Comparison of ENCODE assay signal across 1 cellular context in the genomic region with DNA sequence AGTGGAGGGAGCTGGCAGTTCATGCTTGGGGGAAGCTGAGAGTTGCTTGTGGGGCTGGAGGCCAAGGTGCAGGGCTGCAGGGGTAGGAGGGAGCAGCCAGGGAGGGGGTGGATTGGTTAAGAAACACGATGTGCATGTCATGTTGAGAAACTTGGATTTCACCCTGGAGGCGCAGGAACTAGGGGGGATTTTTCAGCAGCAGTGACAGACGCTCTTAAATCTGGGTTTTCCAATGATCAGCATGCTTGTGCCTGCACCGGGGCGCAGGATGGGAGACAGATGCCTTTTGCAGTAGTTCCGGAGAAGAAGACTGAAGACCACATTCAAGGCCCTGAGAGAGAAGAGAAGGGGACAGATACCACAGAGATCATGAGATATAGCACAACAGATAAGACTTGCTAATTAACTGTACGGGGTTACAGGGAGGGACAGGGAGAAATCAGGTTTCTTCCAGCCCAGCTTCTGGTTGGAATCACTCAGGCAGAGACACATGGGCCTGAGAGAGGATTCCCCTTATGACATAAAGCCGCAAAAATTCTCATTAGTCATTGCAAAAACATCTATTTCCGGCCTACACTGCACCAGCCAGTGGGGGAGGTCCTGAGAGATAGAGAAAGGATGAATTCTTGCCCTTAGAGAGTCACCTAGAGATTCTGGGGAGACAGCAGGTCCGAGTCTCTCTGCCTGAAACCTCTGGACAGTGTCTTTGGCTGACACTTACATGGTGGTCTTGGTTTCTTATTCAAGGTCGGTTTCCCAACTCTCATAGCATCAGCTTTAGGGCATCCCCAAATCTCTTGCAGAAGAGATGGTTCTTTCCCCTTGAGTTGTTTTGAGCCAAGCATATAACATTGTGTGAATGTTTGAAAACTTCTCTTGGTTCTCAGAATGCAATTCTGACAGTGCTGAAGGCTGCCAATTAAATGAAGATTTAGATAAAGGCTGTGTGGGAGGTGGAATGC.
TF ChIP-seq lines count a peak whose summit lies in the region.

No MANE protein-coding gene starts in this region.

TF ChIP-seq in GM12878, 131 proteins besides CTCF, POLR2A, EP300 and RAD21 (continued from another document):
- TF ChIP-seq, protein P1, sequence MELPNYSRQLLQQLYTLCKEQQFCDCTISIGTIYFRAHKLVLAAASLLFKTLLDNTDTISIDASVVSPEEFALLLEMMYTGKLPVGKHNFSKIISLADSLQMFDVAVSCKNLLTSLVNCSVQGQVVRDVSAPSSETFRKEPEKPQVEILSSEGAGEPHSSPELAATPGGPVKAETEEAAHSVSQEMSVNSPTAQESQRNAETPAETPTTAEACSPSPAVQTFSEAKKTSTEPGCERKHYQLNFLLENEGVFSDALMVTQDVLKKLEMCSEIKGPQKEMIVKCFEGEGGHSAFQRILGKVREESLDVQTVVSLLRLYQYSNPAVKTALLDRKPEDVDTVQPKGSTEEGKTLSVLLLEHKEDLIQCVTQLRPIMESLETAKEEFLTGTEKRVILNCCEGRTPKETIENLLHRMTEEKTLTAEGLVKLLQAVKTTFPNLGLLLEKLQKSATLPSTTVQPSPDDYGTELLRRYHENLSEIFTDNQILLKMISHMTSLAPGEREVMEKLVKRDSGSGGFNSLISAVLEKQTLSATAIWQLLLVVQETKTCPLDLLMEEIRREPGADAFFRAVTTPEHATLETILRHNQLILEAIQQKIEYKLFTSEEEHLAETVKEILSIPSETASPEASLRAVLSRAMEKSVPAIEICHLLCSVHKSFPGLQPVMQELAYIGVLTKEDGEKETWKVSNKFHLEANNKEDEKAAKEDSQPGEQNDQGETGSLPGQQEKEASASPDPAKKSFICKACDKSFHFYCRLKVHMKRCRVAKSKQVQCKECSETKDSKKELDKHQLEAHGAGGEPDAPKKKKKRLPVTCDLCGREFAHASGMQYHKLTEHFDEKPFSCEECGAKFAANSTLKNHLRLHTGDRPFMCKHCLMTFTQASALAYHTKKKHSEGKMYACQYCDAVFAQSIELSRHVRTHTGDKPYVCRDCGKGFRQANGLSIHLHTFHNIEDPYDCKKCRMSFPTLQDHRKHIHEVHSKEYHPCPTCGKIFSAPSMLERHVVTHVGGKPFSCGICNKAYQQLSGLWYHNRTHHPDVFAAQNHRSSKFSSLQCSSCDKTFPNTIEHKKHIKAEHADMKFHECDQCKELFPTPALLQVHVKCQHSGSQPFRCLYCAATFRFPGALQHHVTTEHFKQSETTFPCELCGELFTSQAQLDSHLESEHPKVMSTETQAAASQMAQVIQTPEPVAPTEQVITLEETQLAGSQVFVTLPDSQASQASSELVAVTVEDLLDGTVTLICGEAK (IDR thresholded peaks at IDR 0.05; ENCODE audit: borderline replicate concordance): no peak
- TF ChIP-seq KAT2A (conservative IDR thresholded peaks at IDR 0.05; ENCODE audit: control insufficient read depth, low read depth, low read length) (no peak), SPI1 (IDR thresholded peaks at IDR 0.05; ENCODE audit: borderline replicate concordance, insufficient read depth, low read depth, low read length) (no peak), GABPA (IDR thresholded peaks at IDR 0.05; ENCODE audit: low read depth) (peak; percentile 76), STAT3 (IDR thresholded peaks at IDR 0.05; ENCODE audit: low read depth, low read length) (no peak; the same call in 1 of the 2 replicates), TAF1 (IDR thresholded peaks at IDR 0.05; ENCODE audit: borderline replicate concordance, low read depth, low read length) (no peak; the same call in none of the 2 replicates), CHD2 (IDR thresholded peaks at IDR 0.05; ENCODE audit: borderline replicate concordance, low read depth, low read length) (peak; percentile 78), NFIC (IDR thresholded peaks at IDR 0.05; ENCODE audit: low read depth, low read length) (peak; percentile 99), RFX5 (IDR thresholded peaks at IDR 0.05; ENCODE audit: low read depth, low read length) (no peak), SREBF1 (IDR thresholded peaks at IDR 0.05; ENCODE audit: low read length) (peak; percentile 62; the same call in 1 of the 2 replicates), KDM1A (IDR thresholded peaks at IDR 0.05; ENCODE audit: borderline replicate concordance) (no peak), TCF3 (IDR thresholded peaks at IDR 0.05; ENCODE audit: borderline replicate concordance, insufficient read depth, low read depth, low read length) (0 out of 2 replicates have a peak, but pooled peaks have one; percentile 40), HDGF (IDR thresholded peaks at IDR 0.05) (0 out of 2 replicates have a peak, but pooled peaks have one; percentile 32), BRCA1 (IDR thresholded peaks at IDR 0.05; ENCODE audit: low read depth, low read length) (no peak), JUNB (IDR thresholded peaks at IDR 0.05) (peak; percentile 93), DPF2 (IDR thresholded peaks at IDR 0.05) (peak; percentile 86), IRF4 (IDR thresholded peaks at IDR 0.05; ENCODE audit: low read depth, low read length) (peak; percentile 83)
- TF ChIP-seq, protein P2, sequence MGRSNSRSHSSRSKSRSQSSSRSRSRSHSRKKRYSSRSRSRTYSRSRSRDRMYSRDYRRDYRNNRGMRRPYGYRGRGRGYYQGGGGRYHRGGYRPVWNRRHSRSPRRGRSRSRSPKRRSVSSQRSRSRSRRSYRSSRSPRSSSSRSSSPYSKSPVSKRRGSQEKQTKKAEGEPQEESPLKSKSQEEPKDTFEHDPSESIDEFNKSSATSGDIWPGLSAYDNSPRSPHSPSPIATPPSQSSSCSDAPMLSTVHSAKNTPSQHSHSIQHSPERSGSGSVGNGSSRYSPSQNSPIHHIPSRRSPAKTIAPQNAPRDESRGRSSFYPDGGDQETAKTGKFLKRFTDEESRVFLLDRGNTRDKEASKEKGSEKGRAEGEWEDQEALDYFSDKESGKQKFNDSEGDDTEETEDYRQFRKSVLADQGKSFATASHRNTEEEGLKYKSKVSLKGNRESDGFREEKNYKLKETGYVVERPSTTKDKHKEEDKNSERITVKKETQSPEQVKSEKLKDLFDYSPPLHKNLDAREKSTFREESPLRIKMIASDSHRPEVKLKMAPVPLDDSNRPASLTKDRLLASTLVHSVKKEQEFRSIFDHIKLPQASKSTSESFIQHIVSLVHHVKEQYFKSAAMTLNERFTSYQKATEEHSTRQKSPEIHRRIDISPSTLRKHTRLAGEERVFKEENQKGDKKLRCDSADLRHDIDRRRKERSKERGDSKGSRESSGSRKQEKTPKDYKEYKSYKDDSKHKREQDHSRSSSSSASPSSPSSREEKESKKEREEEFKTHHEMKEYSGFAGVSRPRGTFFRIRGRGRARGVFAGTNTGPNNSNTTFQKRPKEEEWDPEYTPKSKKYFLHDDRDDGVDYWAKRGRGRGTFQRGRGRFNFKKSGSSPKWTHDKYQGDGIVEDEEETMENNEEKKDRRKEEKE (IDR thresholded peaks at IDR 0.05): no peak
- TF ChIP-seq, protein P3, sequence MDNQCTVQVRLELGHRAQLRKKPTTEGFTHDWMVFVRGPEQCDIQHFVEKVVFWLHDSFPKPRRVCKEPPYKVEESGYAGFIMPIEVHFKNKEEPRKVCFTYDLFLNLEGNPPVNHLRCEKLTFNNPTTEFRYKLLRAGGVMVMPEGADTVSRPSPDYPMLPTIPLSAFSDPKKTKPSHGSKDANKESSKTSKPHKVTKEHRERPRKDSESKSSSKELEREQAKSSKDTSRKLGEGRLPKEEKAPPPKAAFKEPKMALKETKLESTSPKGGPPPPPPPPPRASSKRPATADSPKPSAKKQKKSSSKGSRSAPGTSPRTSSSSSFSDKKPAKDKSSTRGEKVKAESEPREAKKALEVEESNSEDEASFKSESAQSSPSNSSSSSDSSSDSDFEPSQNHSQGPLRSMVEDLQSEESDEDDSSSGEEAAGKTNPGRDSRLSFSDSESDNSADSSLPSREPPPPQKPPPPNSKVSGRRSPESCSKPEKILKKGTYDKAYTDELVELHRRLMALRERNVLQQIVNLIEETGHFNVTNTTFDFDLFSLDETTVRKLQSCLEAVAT (IDR thresholded peaks at IDR 0.05): 0 out of 2 replicates have a peak, but pooled peaks have one; percentile 56
- TF ChIP-seq, protein P4, sequence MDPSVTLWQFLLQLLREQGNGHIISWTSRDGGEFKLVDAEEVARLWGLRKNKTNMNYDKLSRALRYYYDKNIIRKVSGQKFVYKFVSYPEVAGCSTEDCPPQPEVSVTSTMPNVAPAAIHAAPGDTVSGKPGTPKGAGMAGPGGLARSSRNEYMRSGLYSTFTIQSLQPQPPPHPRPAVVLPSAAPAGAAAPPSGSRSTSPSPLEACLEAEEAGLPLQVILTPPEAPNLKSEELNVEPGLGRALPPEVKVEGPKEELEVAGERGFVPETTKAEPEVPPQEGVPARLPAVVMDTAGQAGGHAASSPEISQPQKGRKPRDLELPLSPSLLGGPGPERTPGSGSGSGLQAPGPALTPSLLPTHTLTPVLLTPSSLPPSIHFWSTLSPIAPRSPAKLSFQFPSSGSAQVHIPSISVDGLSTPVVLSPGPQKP (IDR thresholded peaks at IDR 0.05; ENCODE audit: low read depth, low read length): peak; percentile 57; the same call in 1 of the 2 replicates
- TF ChIP-seq, protein P5, sequence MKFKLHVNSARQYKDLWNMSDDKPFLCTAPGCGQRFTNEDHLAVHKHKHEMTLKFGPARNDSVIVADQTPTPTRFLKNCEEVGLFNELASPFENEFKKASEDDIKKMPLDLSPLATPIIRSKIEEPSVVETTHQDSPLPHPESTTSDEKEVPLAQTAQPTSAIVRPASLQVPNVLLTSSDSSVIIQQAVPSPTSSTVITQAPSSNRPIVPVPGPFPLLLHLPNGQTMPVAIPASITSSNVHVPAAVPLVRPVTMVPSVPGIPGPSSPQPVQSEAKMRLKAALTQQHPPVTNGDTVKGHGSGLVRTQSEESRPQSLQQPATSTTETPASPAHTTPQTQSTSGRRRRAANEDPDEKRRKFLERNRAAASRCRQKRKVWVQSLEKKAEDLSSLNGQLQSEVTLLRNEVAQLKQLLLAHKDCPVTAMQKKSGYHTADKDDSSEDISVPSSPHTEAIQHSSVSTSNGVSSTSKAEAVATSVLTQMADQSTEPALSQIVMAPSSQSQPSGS (IDR thresholded peaks at IDR 0.05; ENCODE audit: low read length): peak; percentile 97
- TF ChIP-seq, protein P6, sequence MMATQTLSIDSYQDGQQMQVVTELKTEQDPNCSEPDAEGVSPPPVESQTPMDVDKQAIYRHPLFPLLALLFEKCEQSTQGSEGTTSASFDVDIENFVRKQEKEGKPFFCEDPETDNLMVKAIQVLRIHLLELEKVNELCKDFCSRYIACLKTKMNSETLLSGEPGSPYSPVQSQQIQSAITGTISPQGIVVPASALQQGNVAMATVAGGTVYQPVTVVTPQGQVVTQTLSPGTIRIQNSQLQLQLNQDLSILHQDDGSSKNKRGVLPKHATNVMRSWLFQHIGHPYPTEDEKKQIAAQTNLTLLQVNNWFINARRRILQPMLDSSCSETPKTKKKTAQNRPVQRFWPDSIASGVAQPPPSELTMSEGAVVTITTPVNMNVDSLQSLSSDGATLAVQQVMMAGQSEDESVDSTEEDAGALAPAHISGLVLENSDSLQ (IDR thresholded peaks at IDR 0.05): peak; percentile 77
